Comparison of ENCODE assay signal across 1 cellular context in the genomic region with DNA sequence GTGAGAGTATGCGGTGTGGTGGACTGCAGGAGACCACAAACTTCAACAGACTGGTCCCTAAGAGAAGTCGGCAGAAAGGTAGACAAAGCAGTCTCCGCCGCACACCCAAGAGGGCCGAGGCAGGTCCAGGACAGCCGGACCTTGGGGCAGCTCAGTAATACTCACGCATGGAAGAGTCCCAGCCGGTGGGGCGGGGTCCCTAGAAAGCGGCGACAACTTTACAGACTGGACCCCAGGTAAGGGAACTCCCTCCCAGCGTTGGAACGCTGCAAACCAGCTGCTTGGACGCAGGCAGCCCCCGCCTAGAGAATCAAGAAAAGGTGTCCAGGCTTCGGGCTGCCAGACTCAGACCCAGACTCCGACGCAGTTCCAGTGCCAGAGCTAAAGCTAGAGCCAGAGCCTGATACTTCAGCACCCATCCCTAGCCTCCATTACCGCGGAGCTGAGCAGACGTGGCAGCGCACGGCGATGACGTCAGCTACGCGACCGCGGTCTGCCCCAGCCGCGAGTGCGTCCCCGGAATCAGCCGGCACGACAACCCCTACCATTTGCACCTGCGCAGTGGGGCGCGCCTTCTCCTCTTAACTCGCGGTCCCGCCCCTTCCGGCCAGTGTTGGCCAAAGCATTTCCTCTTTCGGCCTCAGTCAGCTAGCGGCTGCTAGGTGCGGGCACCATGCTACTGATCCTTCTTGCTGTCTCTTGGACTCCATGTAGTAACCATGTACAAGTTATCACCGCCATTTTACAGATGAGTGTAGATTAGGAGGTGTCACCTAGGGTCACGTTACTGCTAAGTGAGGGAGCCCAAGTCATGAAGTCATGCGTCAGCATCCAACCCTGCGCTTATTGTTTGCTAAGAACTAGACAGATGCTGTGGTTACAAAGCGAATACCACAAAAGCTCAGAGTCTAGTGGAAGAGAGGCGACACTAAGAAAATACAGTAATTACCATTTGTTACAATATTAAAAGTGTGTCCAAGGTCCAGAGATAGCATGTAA.
TF ChIP-seq lines count a peak whose summit lies in the region.

A gene with protein sequence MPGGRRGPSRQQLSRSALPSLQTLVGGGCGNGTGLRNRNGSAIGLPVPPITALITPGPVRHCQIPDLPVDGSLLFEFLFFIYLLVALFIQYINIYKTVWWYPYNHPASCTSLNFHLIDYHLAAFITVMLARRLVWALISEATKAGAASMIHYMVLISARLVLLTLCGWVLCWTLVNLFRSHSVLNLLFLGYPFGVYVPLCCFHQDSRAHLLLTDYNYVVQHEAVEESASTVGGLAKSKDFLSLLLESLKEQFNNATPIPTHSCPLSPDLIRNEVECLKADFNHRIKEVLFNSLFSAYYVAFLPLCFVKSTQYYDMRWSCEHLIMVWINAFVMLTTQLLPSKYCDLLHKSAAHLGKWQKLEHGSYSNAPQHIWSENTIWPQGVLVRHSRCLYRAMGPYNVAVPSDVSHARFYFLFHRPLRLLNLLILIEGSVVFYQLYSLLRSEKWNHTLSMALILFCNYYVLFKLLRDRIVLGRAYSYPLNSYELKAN (minus strand): TSS at position 445 of the 999 bp plus-strand sequence. CDS start 1,541 bp downstream, outside the sequence.

TF ChIP-seq in HepG2, 621 proteins besides CTCF, POLR2A, EP300 and RAD21 (continued from another document and continues in another):
- TF ChIP-seq, protein P1, sequence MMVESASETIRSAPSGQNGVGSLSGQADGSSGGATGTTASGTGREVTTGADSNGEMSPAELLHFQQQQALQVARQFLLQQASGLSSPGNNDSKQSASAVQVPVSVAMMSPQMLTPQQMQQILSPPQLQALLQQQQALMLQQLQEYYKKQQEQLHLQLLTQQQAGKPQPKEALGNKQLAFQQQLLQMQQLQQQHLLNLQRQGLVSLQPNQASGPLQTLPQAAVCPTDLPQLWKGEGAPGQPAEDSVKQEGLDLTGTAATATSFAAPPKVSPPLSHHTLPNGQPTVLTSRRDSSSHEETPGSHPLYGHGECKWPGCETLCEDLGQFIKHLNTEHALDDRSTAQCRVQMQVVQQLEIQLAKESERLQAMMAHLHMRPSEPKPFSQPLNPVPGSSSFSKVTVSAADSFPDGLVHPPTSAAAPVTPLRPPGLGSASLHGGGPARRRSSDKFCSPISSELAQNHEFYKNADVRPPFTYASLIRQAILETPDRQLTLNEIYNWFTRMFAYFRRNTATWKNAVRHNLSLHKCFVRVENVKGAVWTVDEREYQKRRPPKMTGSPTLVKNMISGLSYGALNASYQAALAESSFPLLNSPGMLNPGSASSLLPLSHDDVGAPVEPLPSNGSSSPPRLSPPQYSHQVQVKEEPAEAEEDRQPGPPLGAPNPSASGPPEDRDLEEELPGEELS (CRISPR knock-in tag; IDR thresholded peaks at IDR 0.05): peak; percentile 55
- TF ChIP-seq CCAR2 (optimal IDR thresholded peaks at IDR 0.05; ENCODE audit: low read depth, low read length): no peak
- TF ChIP-seq GTF3A (CRISPR knock-in tag; conservative IDR thresholded peaks at IDR 0.05): no peak
- TF ChIP-seq, protein P2, sequence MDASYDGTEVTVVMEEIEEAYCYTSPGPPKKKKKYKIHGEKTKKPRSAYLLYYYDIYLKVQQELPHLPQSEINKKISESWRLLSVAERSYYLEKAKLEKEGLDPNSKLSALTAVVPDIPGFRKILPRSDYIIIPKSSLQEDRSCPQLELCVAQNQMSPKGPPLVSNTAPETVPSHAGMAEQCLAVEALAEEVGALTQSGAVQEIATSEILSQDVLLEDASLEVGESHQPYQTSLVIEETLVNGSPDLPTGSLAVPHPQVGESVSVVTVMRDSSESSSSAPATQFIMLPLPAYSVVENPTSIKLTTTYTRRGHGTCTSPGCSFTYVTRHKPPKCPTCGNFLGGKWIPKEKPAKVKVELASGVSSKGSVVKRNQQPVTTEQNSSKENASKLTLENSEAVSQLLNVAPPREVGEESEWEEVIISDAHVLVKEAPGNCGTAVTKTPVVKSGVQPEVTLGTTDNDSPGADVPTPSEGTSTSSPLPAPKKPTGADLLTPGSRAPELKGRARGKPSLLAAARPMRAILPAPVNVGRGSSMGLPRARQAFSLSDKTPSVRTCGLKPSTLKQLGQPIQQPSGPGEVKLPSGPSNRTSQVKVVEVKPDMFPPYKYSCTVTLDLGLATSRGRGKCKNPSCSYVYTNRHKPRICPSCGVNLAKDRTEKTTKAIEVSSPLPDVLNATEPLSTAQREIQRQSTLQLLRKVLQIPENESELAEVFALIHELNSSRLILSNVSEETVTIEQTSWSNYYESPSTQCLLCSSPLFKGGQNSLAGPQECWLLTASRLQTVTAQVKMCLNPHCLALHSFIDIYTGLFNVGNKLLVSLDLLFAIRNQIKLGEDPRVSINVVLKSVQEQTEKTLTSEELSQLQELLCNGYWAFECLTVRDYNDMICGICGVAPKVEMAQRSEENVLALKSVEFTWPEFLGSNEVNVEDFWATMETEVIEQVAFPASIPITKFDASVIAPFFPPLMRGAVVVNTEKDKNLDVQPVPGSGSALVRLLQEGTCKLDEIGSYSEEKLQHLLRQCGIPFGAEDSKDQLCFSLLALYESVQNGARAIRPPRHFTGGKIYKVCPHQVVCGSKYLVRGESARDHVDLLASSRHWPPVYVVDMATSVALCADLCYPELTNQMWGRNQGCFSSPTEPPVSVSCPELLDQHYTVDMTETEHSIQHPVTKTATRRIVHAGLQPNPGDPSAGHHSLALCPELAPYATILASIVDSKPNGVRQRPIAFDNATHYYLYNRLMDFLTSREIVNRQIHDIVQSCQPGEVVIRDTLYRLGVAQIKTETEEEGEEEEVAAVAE (CRISPR knock-in tag; IDR thresholded peaks at IDR 0.05; ENCODE audit: borderline replicate concordance): peak; percentile 85; the same call in 1 of the 2 replicates
- TF ChIP-seq ZMYM3 (CRISPR knock-in tag; IDR thresholded peaks at IDR 0.05): no peak
- 0 out of 2 replicates have a peak, but pooled peaks have one; percentile 74 for TF ChIP-seq WIZ (CRISPR knock-in tag; IDR thresholded peaks at IDR 0.05)
- peak; percentile 98 for TF ChIP-seq SAP130 (CRISPR knock-in tag; IDR thresholded peaks at IDR 0.05; ENCODE audit: low read depth)
- no peak for TF ChIP-seq ZNF629 (CRISPR knock-in tag; conservative IDR thresholded peaks at IDR 0.05)
- TF ChIP-seq, protein P3, sequence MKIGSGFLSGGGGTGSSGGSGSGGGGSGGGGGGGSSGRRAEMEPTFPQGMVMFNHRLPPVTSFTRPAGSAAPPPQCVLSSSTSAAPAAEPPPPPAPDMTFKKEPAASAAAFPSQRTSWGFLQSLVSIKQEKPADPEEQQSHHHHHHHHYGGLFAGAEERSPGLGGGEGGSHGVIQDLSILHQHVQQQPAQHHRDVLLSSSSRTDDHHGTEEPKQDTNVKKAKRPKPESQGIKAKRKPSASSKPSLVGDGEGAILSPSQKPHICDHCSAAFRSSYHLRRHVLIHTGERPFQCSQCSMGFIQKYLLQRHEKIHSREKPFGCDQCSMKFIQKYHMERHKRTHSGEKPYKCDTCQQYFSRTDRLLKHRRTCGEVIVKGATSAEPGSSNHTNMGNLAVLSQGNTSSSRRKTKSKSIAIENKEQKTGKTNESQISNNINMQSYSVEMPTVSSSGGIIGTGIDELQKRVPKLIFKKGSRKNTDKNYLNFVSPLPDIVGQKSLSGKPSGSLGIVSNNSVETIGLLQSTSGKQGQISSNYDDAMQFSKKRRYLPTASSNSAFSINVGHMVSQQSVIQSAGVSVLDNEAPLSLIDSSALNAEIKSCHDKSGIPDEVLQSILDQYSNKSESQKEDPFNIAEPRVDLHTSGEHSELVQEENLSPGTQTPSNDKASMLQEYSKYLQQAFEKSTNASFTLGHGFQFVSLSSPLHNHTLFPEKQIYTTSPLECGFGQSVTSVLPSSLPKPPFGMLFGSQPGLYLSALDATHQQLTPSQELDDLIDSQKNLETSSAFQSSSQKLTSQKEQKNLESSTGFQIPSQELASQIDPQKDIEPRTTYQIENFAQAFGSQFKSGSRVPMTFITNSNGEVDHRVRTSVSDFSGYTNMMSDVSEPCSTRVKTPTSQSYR (CRISPR knock-in tag; IDR thresholded peaks at IDR 0.05; ENCODE audit: borderline replicate concordance): no peak
- TF ChIP-seq DNMT3B (CRISPR knock-in tag; conservative IDR thresholded peaks at IDR 0.05): peak; percentile 18; the same call in 1 of the 2 replicates
- TF ChIP-seq POLR2AphosphoS2 (IDR thresholded peaks at IDR 0.05; ENCODE audit: low read depth, low read length): peak; percentile 92
- TF ChIP-seq ZNF780A (CRISPR knock-in tag; IDR thresholded peaks at IDR 0.05): 0 out of 2 replicates have a peak, but pooled peaks have one; percentile 71
- peak; percentile 84; the same call in 1 of the 2 replicates for TF ChIP-seq ZNF598 (CRISPR knock-in tag; IDR thresholded peaks at IDR 0.05; ENCODE audit: borderline replicate concordance)
- TF ChIP-seq, protein P4, sequence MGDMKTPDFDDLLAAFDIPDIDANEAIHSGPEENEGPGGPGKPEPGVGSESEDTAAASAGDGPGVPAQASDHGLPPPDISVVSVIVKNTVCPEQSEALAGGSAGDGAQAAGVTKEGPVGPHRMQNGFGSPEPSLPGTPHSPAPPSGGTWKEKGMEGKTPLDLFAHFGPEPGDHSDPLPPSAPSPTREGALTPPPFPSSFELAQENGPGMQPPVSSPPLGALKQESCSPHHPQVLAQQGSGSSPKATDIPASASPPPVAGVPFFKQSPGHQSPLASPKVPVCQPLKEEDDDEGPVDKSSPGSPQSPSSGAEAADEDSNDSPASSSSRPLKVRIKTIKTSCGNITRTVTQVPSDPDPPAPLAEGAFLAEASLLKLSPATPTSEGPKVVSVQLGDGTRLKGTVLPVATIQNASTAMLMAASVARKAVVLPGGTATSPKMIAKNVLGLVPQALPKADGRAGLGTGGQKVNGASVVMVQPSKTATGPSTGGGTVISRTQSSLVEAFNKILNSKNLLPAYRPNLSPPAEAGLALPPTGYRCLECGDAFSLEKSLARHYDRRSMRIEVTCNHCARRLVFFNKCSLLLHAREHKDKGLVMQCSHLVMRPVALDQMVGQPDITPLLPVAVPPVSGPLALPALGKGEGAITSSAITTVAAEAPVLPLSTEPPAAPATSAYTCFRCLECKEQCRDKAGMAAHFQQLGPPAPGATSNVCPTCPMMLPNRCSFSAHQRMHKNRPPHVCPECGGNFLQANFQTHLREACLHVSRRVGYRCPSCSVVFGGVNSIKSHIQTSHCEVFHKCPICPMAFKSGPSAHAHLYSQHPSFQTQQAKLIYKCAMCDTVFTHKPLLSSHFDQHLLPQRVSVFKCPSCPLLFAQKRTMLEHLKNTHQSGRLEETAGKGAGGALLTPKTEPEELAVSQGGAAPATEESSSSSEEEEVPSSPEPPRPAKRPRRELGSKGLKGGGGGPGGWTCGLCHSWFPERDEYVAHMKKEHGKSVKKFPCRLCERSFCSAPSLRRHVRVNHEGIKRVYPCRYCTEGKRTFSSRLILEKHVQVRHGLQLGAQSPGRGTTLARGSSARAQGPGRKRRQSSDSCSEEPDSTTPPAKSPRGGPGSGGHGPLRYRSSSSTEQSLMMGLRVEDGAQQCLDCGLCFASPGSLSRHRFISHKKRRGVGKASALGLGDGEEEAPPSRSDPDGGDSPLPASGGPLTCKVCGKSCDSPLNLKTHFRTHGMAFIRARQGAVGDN (CRISPR knock-in tag; IDR thresholded peaks at IDR 0.05): peak; percentile 92
- no peak for TF ChIP-seq ZNF841 (CRISPR knock-in tag; IDR thresholded peaks at IDR 0.05; ENCODE audit: borderline replicate concordance)
- no peak; the same call in 1 of the 2 replicates for TF ChIP-seq SOX13 (IDR thresholded peaks at IDR 0.05)
- peak in 1 of 2 experiments; percentile 51; a peak in 2 of 4 replicates for TF ChIP-seq SOX13 (CRISPR knock-in tag; conservative IDR thresholded peaks at IDR 0.05 in 1 of 2, IDR thresholded peaks at IDR 0.05 in 1 of 2)
- TF ChIP-seq ZNF354B (CRISPR knock-in tag; IDR thresholded peaks at IDR 0.05): no peak
- TF ChIP-seq ZNF460 (CRISPR knock-in tag; IDR thresholded peaks at IDR 0.05; ENCODE audit: borderline replicate concordance): no peak; the same call in 1 of the 2 replicates
- no peak for TF ChIP-seq MTA3 (CRISPR knock-in tag; IDR thresholded peaks at IDR 0.05)
- TF ChIP-seq, protein P5, sequence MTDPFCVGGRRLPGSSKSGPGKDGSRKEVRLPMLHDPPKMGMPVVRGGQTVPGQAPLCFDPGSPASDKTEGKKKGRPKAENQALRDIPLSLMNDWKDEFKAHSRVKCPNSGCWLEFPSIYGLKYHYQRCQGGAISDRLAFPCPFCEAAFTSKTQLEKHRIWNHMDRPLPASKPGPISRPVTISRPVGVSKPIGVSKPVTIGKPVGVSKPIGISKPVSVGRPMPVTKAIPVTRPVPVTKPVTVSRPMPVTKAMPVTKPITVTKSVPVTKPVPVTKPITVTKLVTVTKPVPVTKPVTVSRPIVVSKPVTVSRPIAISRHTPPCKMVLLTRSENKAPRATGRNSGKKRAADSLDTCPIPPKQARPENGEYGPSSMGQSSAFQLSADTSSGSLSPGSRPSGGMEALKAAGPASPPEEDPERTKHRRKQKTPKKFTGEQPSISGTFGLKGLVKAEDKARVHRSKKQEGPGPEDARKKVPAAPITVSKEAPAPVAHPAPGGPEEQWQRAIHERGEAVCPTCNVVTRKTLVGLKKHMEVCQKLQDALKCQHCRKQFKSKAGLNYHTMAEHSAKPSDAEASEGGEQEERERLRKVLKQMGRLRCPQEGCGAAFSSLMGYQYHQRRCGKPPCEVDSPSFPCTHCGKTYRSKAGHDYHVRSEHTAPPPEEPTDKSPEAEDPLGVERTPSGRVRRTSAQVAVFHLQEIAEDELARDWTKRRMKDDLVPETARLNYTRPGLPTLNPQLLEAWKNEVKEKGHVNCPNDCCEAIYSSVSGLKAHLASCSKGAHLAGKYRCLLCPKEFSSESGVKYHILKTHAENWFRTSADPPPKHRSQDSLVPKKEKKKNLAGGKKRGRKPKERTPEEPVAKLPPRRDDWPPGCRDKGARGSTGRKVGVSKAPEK (CRISPR knock-in tag; IDR thresholded peaks at IDR 0.05; ENCODE audit: borderline replicate concordance): no peak
- TF ChIP-seq KLF11 (CRISPR knock-in tag; IDR thresholded peaks at IDR 0.05): peak; percentile 91
- TF ChIP-seq, protein P6, sequence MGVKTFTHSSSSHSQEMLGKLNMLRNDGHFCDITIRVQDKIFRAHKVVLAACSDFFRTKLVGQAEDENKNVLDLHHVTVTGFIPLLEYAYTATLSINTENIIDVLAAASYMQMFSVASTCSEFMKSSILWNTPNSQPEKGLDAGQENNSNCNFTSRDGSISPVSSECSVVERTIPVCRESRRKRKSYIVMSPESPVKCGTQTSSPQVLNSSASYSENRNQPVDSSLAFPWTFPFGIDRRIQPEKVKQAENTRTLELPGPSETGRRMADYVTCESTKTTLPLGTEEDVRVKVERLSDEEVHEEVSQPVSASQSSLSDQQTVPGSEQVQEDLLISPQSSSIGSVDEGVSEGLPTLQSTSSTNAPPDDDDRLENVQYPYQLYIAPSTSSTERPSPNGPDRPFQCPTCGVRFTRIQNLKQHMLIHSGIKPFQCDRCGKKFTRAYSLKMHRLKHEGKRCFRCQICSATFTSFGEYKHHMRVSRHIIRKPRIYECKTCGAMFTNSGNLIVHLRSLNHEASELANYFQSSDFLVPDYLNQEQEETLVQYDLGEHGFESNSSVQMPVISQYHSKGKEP (CRISPR knock-in tag; IDR thresholded peaks at IDR 0.05): no peak
- TF ChIP-seq GATA4 (IDR thresholded peaks at IDR 0.05; ENCODE audit: borderline replicate concordance, low read depth): peak; percentile 90
- TF ChIP-seq PHF20 (CRISPR knock-in tag; IDR thresholded peaks at IDR 0.05): peak; percentile 94
